Comparison of ENCODE assay signal across 2 cellular contexts in genomic region chr10:132239126-132240031, GRCh38.
TF ChIP-seq lines count a peak whose summit lies in the region.

No MANE protein-coding gene starts in this region.

TF ChIP-seq in K562, 482 proteins besides CTCF, POLR2A, EP300 and RAD21:
- TF ChIP-seq NFE2L1 (tag; IDR thresholded peaks at IDR 0.05; ENCODE audit: borderline replicate concordance, low read depth), result no peak
- peak; percentile 67 for TF ChIP-seq CREM (IDR thresholded peaks at IDR 0.05; ENCODE audit: low read depth)
- no peak for TF ChIP-seq ATF1 (CRISPR knock-in tag; IDR thresholded peaks at IDR 0.05)
- TF ChIP-seq ATF1 (tag; IDR thresholded peaks at IDR 0.05), result peak; percentile 62; the same call in 1 of the 2 replicates

TF ChIP-seq in HepG2, 621 proteins besides CTCF, POLR2A, EP300 and RAD21:
- TF ChIP-seq HNRNPUL1 (IDR thresholded peaks at IDR 0.05; ENCODE audit: low read depth, low read length) (no peak), ZBTB33 (CRISPR knock-in tag; IDR thresholded peaks at IDR 0.05) (0 out of 2 replicates have a peak, but pooled peaks have one; percentile 40)
